11 cellular contexts compared by ENCODE assay signal in genomic region chr1:202158810-202159533, GRCh38. TPM values are rescaled to one million over a fixed set of nuclear protein-coding genes. Genes with fewer than 3 reads are reported as not detected.
A peak's percentile ranks its signal among the peaks of the same experiment; 100 is the strongest.
DNase-seq lines count a peak whose midpoint lies in the region; ATAC-seq and TF ChIP-seq lines count a peak whose summit lies in the region.
"Had no signal": no experiment of that assay in that cellular context is flagged by ENCODE, and none has a peak within 500 bp of the region (broad histone marks: within the 10 kb centered on the region; RNA-seq: fewer than 3 reads in every experiment).

No MANE protein-coding gene starts in this region.

- H3K79me2 ChIP-seq in OCI-LY1 (ENCODE audit: insufficient read depth, low read length): no peaks in the 10 kb centered on the region

- H3K27me3 ChIP-seq in OCI-LY1 (ENCODE audit: insufficient read depth, low read length) (no peaks in the 10 kb centered on the region), thoracic aorta (replicated peaks; ENCODE audit: insufficient read depth) (no peaks in the 10 kb centered on the region)

- H3K9ac ChIP-seq in OCI-LY1 (ENCODE audit: low read length): peak overlapping the region; percentile 93

- ATAC-seq in thoracic aorta (ENCODE audit: insufficient number of reproducible peaks, low FRiP score, low read depth) (no peak), HG02981 (IDR thresholded peaks at IDR 0.05; ENCODE audit: unreplicated experiment) (no peak)

- H3K9me3 Mint-ChIP-seq in chondrocyte (ENCODE audit: low read depth): no peaks in the 10 kb centered on the region

- peak overlapping the region; percentile 93 for H3K4me2 ChIP-seq in OCI-LY1 (ENCODE audit: low read length)

- H3F3A ChIP-seq in OCI-LY1 (ENCODE audit: insufficient read depth, low read length): no peaks in the 10 kb centered on the region

- H3K36me3 ChIP-seq in OCI-LY1 (ENCODE audit: insufficient read depth, low read length) (peaks cover 41% of the 10 kb centered on the region), thoracic aorta (no peaks in the 10 kb centered on the region)

- no peaks in the 10 kb centered on the region for H3K36me3 Mint-ChIP-seq in chondrocyte (ENCODE audit: low read depth)

- peak; percentile 76 for TF ChIP-seq CTCF in OCI-LY1 (IDR thresholded peaks at IDR 0.05; ENCODE audit: low read length)
- TF ChIP-seq CTCF in chondrocyte (IDR thresholded peaks at IDR 0.05): peak; percentile 9
- TF ChIP-seq CTCF in thoracic aorta (IDR thresholded peaks at IDR 0.05): no peak

- H3K4me3 ChIP-seq in OCI-LY1 (ENCODE audit: low read depth, low read length, poor library complexity, severe bottlenecking): peak overlapping the region; percentile 71
- H3K4me3 ChIP-seq in thoracic aorta: peak overlapping the region; percentile 50
- H3K4me3 ChIP-seq: lung had no signal

- no peak overlapping the region for H2AFZ ChIP-seq in OCI-LY1 (ENCODE audit: low read length)

- H3K4me1 Mint-ChIP-seq in chondrocyte (ENCODE audit: low read depth): peaks cover 16% of the 10 kb centered on the region

- H3K4me1 ChIP-seq in OCI-LY1 (ENCODE audit: insufficient read depth, low read length, severe bottlenecking) (peaks cover 73% of the 10 kb centered on the region), thoracic aorta (ENCODE audit: control insufficient read depth in 1 of 2, low read depth in 2 of 2) (peaks cover 3 to 7% of the 10 kb centered on the region in 2 donors)

- H3K4me3 Mint-ChIP-seq in chondrocyte (ENCODE audit: unreplicated experiment): no peak overlapping the region

- H3K9me3 ChIP-seq in OCI-LY1 (ENCODE audit: low read length) (no peaks in the 10 kb centered on the region), thoracic aorta (no peaks in the 10 kb centered on the region)

- peak; percentile 47 for DNase-seq in activated T-cell treated with anti-CD3 and anti-CD28 coated beads for 48 hours (ENCODE audit: low read depth)
- no peak for DNase-seq in activated T-cell treated with anti-CD3 and anti-CD28 coated beads for 4 hours
- DNase-seq in chondrocyte (ENCODE audit: low spot score): no peak
- DNase-seq in thoracic aorta (ENCODE audit: low spot score): no peak
- DNase-seq in COLO668 (lab: John Stamatoyannopoulos, UW; ENCODE audit: unreplicated experiment): no peak
- no peak for DNase-seq in NCI-H2029 treated with DMSO at 0.1 percent for 48 hours (lab: John Stamatoyannopoulos, UW)

- H3K27me3 Mint-ChIP-seq in chondrocyte (ENCODE audit: low read depth): peaks cover 4% of the 10 kb centered on the region

- H3K27ac ChIP-seq in OCI-LY1 (ENCODE audit: low read depth, low read length, poor library complexity, severe bottlenecking) (peak overlapping the region; percentile 95), thoracic aorta (no peak overlapping the region)
- H3K27ac ChIP-seq: VCaP had no signal

- H3K9me2 ChIP-seq in OCI-LY1 (ENCODE audit: low read depth, low read length): no peaks in the 10 kb centered on the region

- H3K27ac Mint-ChIP-seq in chondrocyte (ENCODE audit: unreplicated experiment): no peak overlapping the region

- no peaks in the 10 kb centered on the region for H4K20me1 ChIP-seq in OCI-LY1 (ENCODE audit: insufficient read depth, low read length)

RNA-seq across cellular contexts. Expression of gene PTPN7, which starts 1.4 kb away (rescaled TPM):
- total RNA-seq in chondrocyte (not detected in 3 replicates), thoracic aorta (1 to 10 TPM; 4.3 to 6.1 TPM)
- total RNA-seq: M059J had no signal

RNA-seq across cellular contexts. Expression of gene ARL8A, which starts 14.4 kb away (rescaled TPM):
- total RNA-seq in chondrocyte (73.9 to 95.1 TPM (median 95.1 TPM) in 3 replicates), thoracic aorta (10 to 100 TPM; 36.3 to 41.0 TPM)

RNA-seq across cellular contexts. Expression of gene LGR6, which starts 34.6 kb away (rescaled TPM):
- total RNA-seq in chondrocyte (1.4 to 4.1 TPM (median 1.8 TPM) in 3 replicates), thoracic aorta (10 to 100 TPM; 76.6 to 99.0 TPM)
- total RNA-seq: M059J had no signal

RNA-seq across cellular contexts. Expression of gene GPR37L1, which starts 36.3 kb away (rescaled TPM):
- total RNA-seq in chondrocyte: not detected in 3 replicates
- not detected for total RNA-seq in thoracic aorta
- total RNA-seq: M059J had no signal

Comparison
In these comparisons a context has a peak if more than half of its experiments do, and no peak if none do; other contexts are left out.
1. RNA of gene LGR6, which starts 34.6 kb away (total RNA-seq): 76.6 to 99.0 TPM in thoracic aorta; 1.4 to 4.1 TPM in chondrocyte; every median in the first group is over 10 times any median in the second.